Comparison of ENCODE assay signal across 10 cellular contexts in genomic region chr4:69054578-69055200, GRCh38. TPM values are rescaled to one million over a fixed set of nuclear protein-coding genes. Genes with fewer than 3 reads are reported as not detected.
DNase-seq lines count a peak whose midpoint lies in the region; ATAC-seq and TF ChIP-seq lines count a peak whose summit lies in the region.
"Had no signal": no experiment of that assay in that cellular context is flagged by ENCODE, and none has a peak within 500 bp of the region (broad histone marks: within the 10 kb centered on the region; RNA-seq: fewer than 3 reads in every experiment).

No MANE protein-coding gene starts in this region.

- WGBS in neuronal stem cell (ENCODE audit: extremely low coverage in 2 of 2, insufficient read length in 2 of 2, insufficient replicate concordance in 1 of 2), 2 donors = no CpG with 5 or more reads among the region's 7 CpGs

- no peak overlapping the region for H2AFZ ChIP-seq in neuronal stem cell (ENCODE audit: low read length)

- H2BK12ac ChIP-seq in neuronal stem cell (ENCODE audit: low read length) = no peak overlapping the region

- no peak overlapping the region for H3K27ac ChIP-seq in neuronal stem cell (replicated peaks; ENCODE audit: low read length)

- no peak overlapping the region for H2BK5ac ChIP-seq in neuronal stem cell (ENCODE audit: low read length)

- H3K23ac ChIP-seq in neuronal stem cell (ENCODE audit: low read depth, low read length, poor library complexity) = no peak overlapping the region

- no peak overlapping the region for H3K14ac ChIP-seq in neuronal stem cell (ENCODE audit: low read length)

- no peak overlapping the region for H3K4ac ChIP-seq in neuronal stem cell (ENCODE audit: low read length)

- ATAC-seq in GM18873 (IDR thresholded peaks at IDR 0.05; ENCODE audit: low FRiP score, unreplicated experiment) (peak; percentile 44), HG02840 (IDR thresholded peaks at IDR 0.05; ENCODE audit: low FRiP score, unreplicated experiment) (no peak)

- H3K4me3 ChIP-seq in epithelial cell of esophagus (ENCODE audit: low read length) (no peak overlapping the region), retinal pigment epithelial cell (ENCODE audit: low read length) (no peak overlapping the region), neuronal stem cell (ENCODE audit: low read length in 2 of 2) (no peak overlapping the region)

- no peak overlapping the region for H2AK5ac ChIP-seq in neuronal stem cell (ENCODE audit: low read depth, low read length)

- H3K27me3 ChIP-seq in neuronal stem cell (ENCODE audit: control insufficient read depth in 3 of 3, insufficient read depth in 3 of 3, low read depth in 1 of 3, low read length in 3 of 3) = no peaks in the 10 kb centered on the region

- peaks cover 9 to 12% of the 10 kb centered on the region in 2 donors for H3K4me1 ChIP-seq in neuronal stem cell (ENCODE audit: control insufficient read depth in 2 of 2, insufficient read depth in 1 of 2, low read depth in 1 of 2, low read length in 2 of 2)

- no peak overlapping the region for H2BK15ac ChIP-seq in neuronal stem cell (ENCODE audit: low read length)

- H3K9me3 ChIP-seq in neuronal stem cell (replicated peaks in 1 of 2; ENCODE audit: control insufficient read depth in 2 of 2, insufficient read depth in 1 of 2, low read depth in 1 of 2, low read length in 2 of 2) = no peaks in the 10 kb centered on the region

- no peak overlapping the region for H3K9ac ChIP-seq in neuronal stem cell (ENCODE audit: low read depth, low read length, poor library complexity)

- DNase-seq in LHCN-M2 (ENCODE audit: low read depth) (peak; percentile 91), epithelial cell of esophagus (ENCODE audit: low read depth) (peak; percentile 92), retinal pigment epithelial cell (ENCODE audit: low read depth) (peak; percentile 93), NCI-H2029 (lab: John Stamatoyannopoulos, UW) (no peak), NCI-H748 treated with DMSO at 0.1 percent for 48 hours (lab: John Stamatoyannopoulos, UW) (no peak), neuronal stem cell (ENCODE audit: low spot score) (no peak)
- DNase-seq: activated CD4-positive, alpha-beta T cell treated with anti-CD3 and anti-CD28 coated beads, Interleukin-2, amount 50 U/mL, for 48 hours; NCI-H774 had no signal

- H3K79me1 ChIP-seq in neuronal stem cell (ENCODE audit: low read depth, low read length) = no peaks in the 10 kb centered on the region

- no peak overlapping the region for H3K4me2 ChIP-seq in neuronal stem cell (ENCODE audit: insufficient read depth, low read length, poor library complexity, severe bottlenecking)

- H4K8ac ChIP-seq in neuronal stem cell (ENCODE audit: low read depth, low read length) = no peak overlapping the region

- no peak for TF ChIP-seq CTCF in epithelial cell of esophagus (IDR thresholded peaks at IDR 0.05; ENCODE audit: insufficient read depth, low read depth, low read length, missing control alignments)
- no peak for TF ChIP-seq CTCF in retinal pigment epithelial cell (conservative IDR thresholded peaks at IDR 0.05; ENCODE audit: low read depth, low read length)

- H4K91ac ChIP-seq in neuronal stem cell (ENCODE audit: low read depth, low read length, poor library complexity) = no peak overlapping the region

- no peaks in the 10 kb centered on the region for H3K36me3 ChIP-seq in neuronal stem cell (replicated peaks in 1 of 2; ENCODE audit: control insufficient read depth in 2 of 2, insufficient read depth in 2 of 2, low read length in 2 of 2)

- no peak overlapping the region for H2BK120ac ChIP-seq in neuronal stem cell (ENCODE audit: low read depth, low read length)

- no peak overlapping the region for H3K18ac ChIP-seq in neuronal stem cell (ENCODE audit: low read length)

RNA-seq across cellular contexts. Expression of gene UGT2B7, which starts 41.6 kb away (rescaled TPM):
- total RNA-seq in LHCN-M2 (2014; rRNA removed) = 0.57 and 1.2 TPM in 2 replicates
- 0.29 TPM for polyA plus RNA-seq in LHCN-M2 (2012)
- polyA plus RNA-seq in neuronal stem cell (2013, experiment 1 of 2) = not detected
- 0.01 TPM for polyA plus RNA-seq in neuronal stem cell (2013, experiment 2 of 2)

Comparison
In these comparisons a context has a peak if more than half of its experiments do, and no peak if none do; other contexts are left out.
1. DNase-seq: peak in LHCN-M2 (single experiment), epithelial cell of esophagus (single experiment) and retinal pigment epithelial cell (single experiment); none in NCI-H2029 (single experiment), NCI-H748 treated with DMSO at 0.1 percent for 48 hours (single experiment) and neuronal stem cell (single experiment).